1 cellular context compared by ENCODE assay signal in the genomic region with DNA sequence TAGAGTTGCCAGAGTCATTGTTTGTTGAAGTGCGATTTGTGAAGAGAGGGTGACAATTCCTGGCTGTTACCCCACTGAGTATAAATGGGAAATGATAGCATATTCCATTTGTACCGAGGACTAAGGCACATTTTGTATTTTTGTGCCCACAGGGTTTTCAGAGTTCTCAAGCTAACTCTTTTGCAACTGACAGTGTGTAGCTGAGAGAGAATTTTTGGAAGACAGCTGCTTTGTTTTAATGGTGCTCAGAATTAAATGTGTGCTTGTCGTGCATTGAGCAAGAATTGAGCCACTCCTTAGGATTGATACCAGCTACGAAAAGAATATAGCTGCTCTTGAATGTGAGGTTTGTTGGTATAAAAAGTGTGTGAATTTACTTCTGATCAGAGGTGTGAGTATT.
TF ChIP-seq lines count a peak whose summit lies in the region.

No MANE protein-coding gene starts in this region.

TF ChIP-seq in IMR-90, 13 proteins besides CTCF, POLR2A, EP300 and RAD21:
- TF ChIP-seq CHD1 (IDR thresholded peaks at IDR 0.05; ENCODE audit: low read depth, low read length) (no peak), FOS (IDR thresholded peaks at IDR 0.05; ENCODE audit: low read depth, low read length) (no peak), NFE2L2 (IDR thresholded peaks at IDR 0.05; ENCODE audit: low read depth, low read length) (no peak)
- TF ChIP-seq, protein P1, sequence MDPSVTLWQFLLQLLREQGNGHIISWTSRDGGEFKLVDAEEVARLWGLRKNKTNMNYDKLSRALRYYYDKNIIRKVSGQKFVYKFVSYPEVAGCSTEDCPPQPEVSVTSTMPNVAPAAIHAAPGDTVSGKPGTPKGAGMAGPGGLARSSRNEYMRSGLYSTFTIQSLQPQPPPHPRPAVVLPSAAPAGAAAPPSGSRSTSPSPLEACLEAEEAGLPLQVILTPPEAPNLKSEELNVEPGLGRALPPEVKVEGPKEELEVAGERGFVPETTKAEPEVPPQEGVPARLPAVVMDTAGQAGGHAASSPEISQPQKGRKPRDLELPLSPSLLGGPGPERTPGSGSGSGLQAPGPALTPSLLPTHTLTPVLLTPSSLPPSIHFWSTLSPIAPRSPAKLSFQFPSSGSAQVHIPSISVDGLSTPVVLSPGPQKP (IDR thresholded peaks at IDR 0.05; ENCODE audit: borderline replicate concordance, low read depth, low read length), result no peak
